In the genomic region with DNA sequence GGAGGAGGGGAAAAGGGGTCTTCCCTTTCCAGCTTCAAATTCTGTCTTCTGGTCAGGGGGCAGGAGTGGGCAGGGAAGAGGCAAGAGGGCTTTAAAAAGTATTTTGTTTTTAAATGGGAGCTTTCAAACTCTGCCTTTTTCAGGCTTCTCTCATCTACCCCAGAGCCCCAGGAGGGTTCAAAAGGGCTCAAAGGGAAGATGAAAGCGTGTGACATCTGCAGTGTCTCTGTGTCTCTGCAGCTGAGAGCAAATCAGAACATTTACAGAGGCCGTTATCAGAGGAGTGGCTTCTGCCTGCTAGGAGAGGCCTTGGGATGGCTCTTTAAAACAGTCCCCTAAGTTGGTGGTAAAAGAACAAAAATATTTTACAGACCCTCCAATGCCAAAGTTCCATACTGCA, we compare ENCODE assay signal across 8 cellular contexts. TPM values are rescaled to one million over a fixed set of nuclear protein-coding genes. Genes with fewer than 3 reads are reported as not detected.
DNase-seq lines count a peak whose midpoint lies in the region; ATAC-seq and TF ChIP-seq lines count a peak whose summit lies in the region.

No MANE protein-coding gene starts in this region.

- H3K36me3 ChIP-seq in breast epithelium (no peaks in the 10 kb centered on the region), colonic mucosa (no peaks in the 10 kb centered on the region), vagina (no peaks in the 10 kb centered on the region)

- peak overlapping the region; percentile 12 to 45 (median 30) for H3K4me3 ChIP-seq in breast epithelium
- no peak overlapping the region for H3K4me3 ChIP-seq in colonic mucosa
- peak overlapping the region; percentile 18 to 27 for H3K4me3 ChIP-seq in vagina
- peak overlapping the region in 1 of 2 donors; percentile 25 for H3K4me3 ChIP-seq in foreskin fibroblast (ENCODE audit: low read depth in 1 of 2, low read length in 2 of 2)

- BruUV-seq in MCF 10A (replicated peaks; lab: Mats Ljungman, UMichigan) = no TSS peak

- peak overlapping the region in 1 of 2 donors; percentile 72 for H3K9ac ChIP-seq in colonic mucosa (ENCODE audit: low read depth in 2 of 2, low read length in 2 of 2)

- DNase-seq in breast epithelium (ENCODE audit: low spot score in 2 of 2) (no peak), MCF 10A (ENCODE audit: unreplicated experiment) (no peak), colonic mucosa (no peak), naive B cell (no peak), vagina (ENCODE audit: extremely low spot score in 2 of 2) (no peak), COLO668 (lab: John Stamatoyannopoulos, UW; ENCODE audit: unreplicated experiment) (no peak), foreskin fibroblast (no peak), NCI-H2029 (lab: John Stamatoyannopoulos, UW) (no peak)

- TF ChIP-seq POLR2A in breast epithelium (IDR thresholded peaks at IDR 0.05) (no peak), vagina (IDR thresholded peaks at IDR 0.05) (no peak)

- peak overlapping the region; percentile 71 to 85 for H3K27ac ChIP-seq in breast epithelium
- peak overlapping the region; percentile 55 for H3K27ac ChIP-seq in colonic mucosa
- peak overlapping the region; percentile 71 for H3K27ac ChIP-seq in vagina

- no peak overlapping the region for H3K27ac Mint-ChIP-seq in MCF 10A (ENCODE audit: low read depth, unreplicated experiment)
- peak overlapping the region in 2 of 6 donors; percentile 26 to 42 for H3K27ac Mint-ChIP-seq in naive B cell

- no peaks in the 10 kb centered on the region for H3K9me3 Mint-ChIP-seq in MCF 10A (ENCODE audit: unreplicated experiment)
- H3K9me3 Mint-ChIP-seq in naive B cell = no peaks in the 10 kb centered on the region

- no peak for ATAC-seq in naive B cell (ENCODE audit: low read depth in 2 of 2)

- POLR2A ChIA-PET in MCF 10A (lab: Yijun Ruan, JAX) = interaction anchor here (0.5 to 3.1 kb wide), 6 partner anchors 11 to 823 kb away, joined by 3 to 18 read pairs (median 6); a partner anchor contains a TSS

- CTCF ChIA-PET in MCF 10A (lab: Yijun Ruan, JAX) = interaction anchor here (0.6 to 1.2 kb wide), 3 partner anchors 39 to 1165 kb away, joined by 3 to 7 read pairs (median 5); no protein-coding TSS in a partner anchor

- H3K36me3 Mint-ChIP-seq in MCF 10A (ENCODE audit: insufficient read depth, unreplicated experiment) (peaks cover 5% of the 10 kb centered on the region), naive B cell (no peaks in the 10 kb centered on the region)

- peaks cover 13 to 26% of the 10 kb centered on the region in 2 donors for H3K4me1 ChIP-seq in breast epithelium
- peaks cover 21% of the 10 kb centered on the region for H3K4me1 ChIP-seq in colonic mucosa
- peaks cover 75% of the 10 kb centered on the region for H3K4me1 ChIP-seq in vagina

- H3K9me3 ChIP-seq in breast epithelium = no peaks in the 10 kb centered on the region
- no peaks in the 10 kb centered on the region for H3K9me3 ChIP-seq in colonic mucosa
- no peaks in the 10 kb centered on the region for H3K9me3 ChIP-seq in vagina

- no peak for TF ChIP-seq CTCF in breast epithelium (IDR thresholded peaks at IDR 0.05)
- TF ChIP-seq CTCF in MCF 10A (IDR thresholded peaks at IDR 0.05; ENCODE audit: unreplicated experiment) = no peak
- TF ChIP-seq CTCF in colonic mucosa (IDR thresholded peaks at IDR 0.05) = no peak
- no peak for TF ChIP-seq CTCF in vagina (IDR thresholded peaks at IDR 0.05)
- TF ChIP-seq CTCF in foreskin fibroblast (IDR thresholded peaks at IDR 0.05; ENCODE audit: low read depth, low read length) = no peak

- intact Hi-C loops in breast epithelium (cut with DNase I; ENCODE audit: low total_unique reads) = no loop called here
- intact Hi-C loops in MCF 10A (cut with micrococcal nuclease) = no loop called here
- intact Hi-C loops in colonic mucosa (cut with DNase I) = no loop called here
- intact Hi-C loops in vagina (cut with DNase I) = no loop called here

- H3K27me3 Mint-ChIP-seq in MCF 10A (ENCODE audit: insufficient read depth, unreplicated experiment) (no peaks in the 10 kb centered on the region), naive B cell (no peaks in the 10 kb centered on the region)

- H3K4me1 Mint-ChIP-seq in MCF 10A (ENCODE audit: insufficient read depth, unreplicated experiment) = peaks cover 8% of the 10 kb centered on the region
- peaks cover 20 to 43% (median 31%) of the 10 kb centered on the region in 3 donors for H3K4me1 Mint-ChIP-seq in naive B cell

- H3K4me3 Mint-ChIP-seq in MCF 10A (ENCODE audit: unreplicated experiment) (no peak overlapping the region), naive B cell (peak overlapping the region in 5 of 8 donors; percentile 9 to 75 (median 32))

- H3K27me3 ChIP-seq in breast epithelium = no peaks in the 10 kb centered on the region
- H3K27me3 ChIP-seq in colonic mucosa = no peaks in the 10 kb centered on the region
- H3K27me3 ChIP-seq in vagina = no peaks in the 10 kb centered on the region

RNA-seq across cellular contexts. Expression of a gene that starts 30.3 kb away (rescaled TPM):
- total RNA-seq in breast epithelium (100 to 1,000 TPM in 1 of 3 donors, 10 to 100 TPM in 2; 74.6 to 128 (median 88.8) TPM), MCF 10A (2022) (73.5 and 78.1 TPM in 2 replicates), colonic mucosa (10 to 100 TPM; 64.9 to 79.6 TPM), vagina (126 TPM)
- 10 to 100 TPM; 27.1 to 45.8 (median 30.2) TPM for polyA plus RNA-seq in naive B cell (ENCODE audit: low read depth in 6 of 6)

RNA-seq across cellular contexts. Expression of a gene that starts 39.6 kb away (rescaled TPM):
- total RNA-seq in breast epithelium (1 to 10 TPM; 5.1 to 7.3 (median 5.9) TPM), MCF 10A (2022) (6.8 and 7.0 TPM in 2 replicates), colonic mucosa (1 to 10 TPM; 4.8 to 5.6 TPM), vagina (7.4 TPM)
- polyA plus RNA-seq in naive B cell (ENCODE audit: low read depth in 6 of 6) = 1 to 10 TPM in 5 of 6 donors, under 1 TPM in 1; 0.52 to 1.9 (median 1.6) TPM

RNA-seq across cellular contexts. Expression of a gene that starts 39.9 kb away (rescaled TPM):
- total RNA-seq in breast epithelium = 10 to 100 TPM in 1 of 3 donors, 1 to 10 TPM in 2; 3.8 to 10.4 (median 4.9) TPM
- 7.2 and 12.9 TPM in 2 replicates for total RNA-seq in MCF 10A (2022)
- total RNA-seq in colonic mucosa = 10 to 100 TPM in 1 of 2 donors, 1 to 10 TPM in 1; 9.7 to 27.6 TPM
- 10 to 100 TPM in 2 of 6 donors, 1 to 10 TPM in 4; 2.6 to 14.1 (median 8.3) TPM for polyA plus RNA-seq in naive B cell (ENCODE audit: low read depth in 6 of 6)
- 6.4 TPM for total RNA-seq in vagina
